36 cellular contexts compared by ENCODE assay signal in the genomic region with DNA sequence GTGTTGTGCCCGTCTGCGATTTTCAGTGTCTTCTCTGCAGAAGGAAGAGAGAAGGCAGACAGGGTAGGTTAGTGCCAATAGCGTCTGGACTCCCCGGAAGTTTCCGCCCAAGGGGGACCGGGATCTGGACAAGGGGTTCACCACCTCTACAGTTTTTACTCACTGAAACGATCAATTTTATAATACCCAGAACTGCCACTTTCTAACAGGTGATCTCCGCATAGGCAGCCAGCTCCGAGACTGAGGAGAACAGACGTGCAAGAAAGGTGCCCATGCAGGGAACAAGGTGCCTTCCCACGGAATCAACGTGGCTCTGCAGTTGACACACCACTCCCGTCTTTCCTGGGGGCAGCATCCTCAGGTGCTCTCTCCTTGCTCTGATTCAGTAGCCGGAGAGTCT.
"Had no signal": no experiment of that assay in that cellular context is flagged by ENCODE, and none has a peak within 500 bp of the region (broad histone marks: within the 10 kb centered on the region; RNA-seq: fewer than 3 reads in every experiment).

No MANE protein-coding gene starts in this region.

- H3K4me3 Mint-ChIP-seq: activated B cell treated with CpG ODN at 0.5 μM for 24 hours; activated CD4-positive, alpha-beta memory T cell treated with anti-CD3 and anti-CD28 coated beads, Interleukin-2, amount 10 ng/mL, durations not matched to agents 7 days and 5 days; activated CD4-positive, alpha-beta T cell treated with anti-CD3 and anti-CD28 coated beads, Interleukin-2, amount 10 ng/mL, durations not matched to agents 7 days and 5 days; activated CD8-positive, alpha-beta memory T cell treated with anti-CD3 and anti-CD28 coated beads, Interleukin-2, amount 10 ng/mL, durations not matched to agents 7 days and 5 days; activated CD8-positive, alpha-beta T cell treated with anti-CD3 and anti-CD28 coated beads, Interleukin-2, amount 10 ng/mL, durations not matched to agents 7 days and 5 days; activated naive CD4-positive, alpha-beta T cell treated with anti-CD3 and anti-CD28 coated beads, Interleukin-2, amount 10 ng/mL, durations not matched to agents 7 days and 5 days; activated naive CD4-positive, alpha-beta T cell treated with anti-CD3 and anti-CD28 coated beads, Interleukin-2, amount 50 U/mL, for 24 hours; activated naive CD8-positive, alpha-beta T cell; activated naive CD8-positive, alpha-beta T cell treated with anti-CD3 and anti-CD28 coated beads, Interleukin-2, amount 10 ng/mL, durations not matched to agents 7 days and 5 days; activated T-cell treated with anti-CD3 and anti-CD28 coated beads, Interleukin-2, amount 50 U/mL, for 24 hours; T-helper 1 cell treated with Interleukin-12 subunit alpha and Interleukin-12 subunit beta and Interleukin-4 antibody, amounts not matched to agents 30 μg/mL and 1 μg/mL, for 36 hours; T-helper 2 cell treated with Interferon-gamma antibody and Interleukin-4, amounts not matched to agents 5 μg/mL and 100 μg/mL, for 36 hours had no signal

- H3K27ac ChIP-seq: adrenal gland, body of pancreas, brain microvascular endothelial cell, breast epithelium, VCaP had no signal

- H3K27ac Mint-ChIP-seq: activated B cell treated with CpG ODN at 0.5 μM for 24 hours; activated CD4-positive, alpha-beta memory T cell treated with anti-CD3 and anti-CD28 coated beads, Interleukin-2, amount 10 ng/mL, durations not matched to agents 7 days and 5 days; activated CD4-positive, alpha-beta T cell treated with anti-CD3 and anti-CD28 coated beads, Interleukin-2, amount 10 ng/mL, durations not matched to agents 7 days and 5 days; activated CD8-positive, alpha-beta memory T cell treated with anti-CD3 and anti-CD28 coated beads, Interleukin-2, amount 10 ng/mL, durations not matched to agents 7 days and 5 days; activated CD8-positive, alpha-beta T cell treated with anti-CD3 and anti-CD28 coated beads, Interleukin-2, amount 10 ng/mL, durations not matched to agents 7 days and 5 days; activated naive CD4-positive, alpha-beta T cell treated with anti-CD3 and anti-CD28 coated beads, Interleukin-2, amount 10 ng/mL, durations not matched to agents 7 days and 5 days; activated naive CD4-positive, alpha-beta T cell treated with anti-CD3 and anti-CD28 coated beads, Interleukin-2, amount 50 U/mL, for 24 hours; activated naive CD8-positive, alpha-beta T cell; activated naive CD8-positive, alpha-beta T cell treated with anti-CD3 and anti-CD28 coated beads, Interleukin-2, amount 10 ng/mL, durations not matched to agents 7 days and 5 days; activated T-cell treated with anti-CD3 and anti-CD28 coated beads, Interleukin-2, amount 50 U/mL, for 24 hours; activated T-helper 2 cell treated with anti-CD3 and anti-CD28 coated beads, Interferon-gamma antibody, Interleukin-2, Interleukin-4, amounts not matched to agents 10 μg/mL and 5 μg/mL and 100 μg/mL, durations not matched to agents 14 hours and 24 hours and 36 hours; T-helper 1 cell treated with Interleukin-12 subunit alpha and Interleukin-12 subunit beta and Interleukin-4 antibody, amounts not matched to agents 30 μg/mL and 1 μg/mL, for 36 hours; T-helper 2 cell treated with Interferon-gamma antibody and Interleukin-4, amounts not matched to agents 5 μg/mL and 100 μg/mL, for 36 hours had no signal

- H3K4me1 Mint-ChIP-seq: activated B cell treated with CpG ODN at 0.5 μM for 24 hours; activated CD4-positive, alpha-beta memory T cell treated with anti-CD3 and anti-CD28 coated beads, Interleukin-2, amount 10 ng/mL, durations not matched to agents 7 days and 5 days; activated CD4-positive, alpha-beta T cell treated with anti-CD3 and anti-CD28 coated beads, Interleukin-2, amount 10 ng/mL, durations not matched to agents 7 days and 5 days; activated CD8-positive, alpha-beta memory T cell treated with anti-CD3 and anti-CD28 coated beads, Interleukin-2, amount 10 ng/mL, durations not matched to agents 7 days and 5 days; activated naive CD4-positive, alpha-beta T cell treated with anti-CD3 and anti-CD28 coated beads, Interleukin-2, amount 10 ng/mL, durations not matched to agents 7 days and 5 days; activated naive CD4-positive, alpha-beta T cell treated with anti-CD3 and anti-CD28 coated beads, Interleukin-2, amount 50 U/mL, for 24 hours; activated naive CD8-positive, alpha-beta T cell treated with anti-CD3 and anti-CD28 coated beads, Interleukin-2, amount 10 ng/mL, durations not matched to agents 7 days and 5 days had no signal

- H3K27me3 ChIP-seq: adrenal gland, body of pancreas, brain microvascular endothelial cell, breast epithelium had no signal

- ATAC-seq: activated CD8-positive, alpha-beta memory T cell treated with anti-CD3 and anti-CD28 coated beads, Interleukin-2, amount 10 ng/mL, durations not matched to agents 7 days and 5 days; activated CD8-positive, alpha-beta T cell treated with anti-CD3 and anti-CD28 coated beads, Interleukin-2, amount 10 ng/mL, durations not matched to agents 7 days and 5 days; body of pancreas had no signal

- H3K9me3 ChIP-seq: adrenal gland, body of pancreas, breast epithelium had no signal

- DNase-seq: activated B cell treated with CpG ODN at 0.5 μM for 24 hours; activated CD4-positive, alpha-beta memory T cell treated with anti-CD3 and anti-CD28 coated beads, Interleukin-2, amount 10 ng/mL, durations not matched to agents 7 days and 5 days; activated CD4-positive, alpha-beta T cell treated with anti-CD3 and anti-CD28 coated beads for 48 hours; activated CD4-positive, alpha-beta T cell treated with anti-CD3 and anti-CD28 coated beads, Interleukin-2, amount 10 ng/mL, durations not matched to agents 7 days and 5 days; activated CD4-positive, alpha-beta T cell treated with anti-CD3 and anti-CD28 coated beads, Interleukin-2, amount 50 U/mL, for 48 hours; activated CD4-positive, CD25-positive, alpha-beta regulatory T cell treated with anti-CD3 and anti-CD28 coated beads, Interleukin-2, amount 50 U/mL, for 72 hours; activated CD8-positive, alpha-beta memory T cell treated with anti-CD3 and anti-CD28 coated beads for 24 hours; activated CD8-positive, alpha-beta memory T cell treated with anti-CD3 and anti-CD28 coated beads, Interleukin-2, amount 10 ng/mL, durations not matched to agents 7 days and 5 days; activated CD8-positive, alpha-beta memory T cell treated with anti-CD3 and anti-CD28 coated beads, Interleukin-2, amount 50 U/mL, for 48 hours; activated CD8-positive, alpha-beta T cell treated with anti-CD3 and anti-CD28 coated beads, Interleukin-2, amount 10 ng/mL, durations not matched to agents 7 days and 5 days; activated effector memory CD4-positive, alpha-beta T cell treated with Interleukin-2 at 50 U/mL for 16 hours; activated gamma-delta T cell; activated naive CD4-positive, alpha-beta T cell treated with anti-CD3 and anti-CD28 coated beads, Interleukin-2, amount 10 ng/mL, durations not matched to agents 7 days and 5 days; activated naive CD4-positive, alpha-beta T cell treated with Interleukin-2 at 50 U/mL for 16 hours; activated naive CD8-positive, alpha-beta T cell treated with anti-CD3 and anti-CD28 coated beads, Interleukin-2, amount 10 ng/mL, durations not matched to agents 7 days and 5 days; activated T-cell treated with anti-CD3 and anti-CD28 coated beads, Interleukin-2, amount 50 U/mL, for 24 hours; activated T-cell treated with anti-CD3 and anti-CD28 coated beads, Interleukin-2, amount 50 U/mL, for 48 hours; adrenal gland; amniotic stem cell; aorta; body of pancreas; brain microvascular endothelial cell; central memory CD4-positive, alpha-beta T cell; SW 1271; T-helper 1 cell; T-helper 2 cell; T-helper 9 cell had no signal

- H3K36me3 ChIP-seq: adrenal gland, brain microvascular endothelial cell, breast epithelium had no signal

- FAIRE-seq: astrocyte, TTC549 had no signal

- H3K4me3 ChIP-seq: adrenal gland, body of pancreas, breast epithelium had no signal

- H3K9me3 Mint-ChIP-seq: activated CD4-positive, alpha-beta memory T cell treated with anti-CD3 and anti-CD28 coated beads, Interleukin-2, amount 10 ng/mL, durations not matched to agents 7 days and 5 days; activated CD4-positive, alpha-beta T cell treated with anti-CD3 and anti-CD28 coated beads, Interleukin-2, amount 10 ng/mL, durations not matched to agents 7 days and 5 days; activated naive CD4-positive, alpha-beta T cell treated with anti-CD3 and anti-CD28 coated beads, Interleukin-2, amount 10 ng/mL, durations not matched to agents 7 days and 5 days; activated naive CD4-positive, alpha-beta T cell treated with anti-CD3 and anti-CD28 coated beads, Interleukin-2, amount 50 U/mL, for 24 hours; activated naive CD8-positive, alpha-beta T cell treated with anti-CD3 and anti-CD28 coated beads, Interleukin-2, amount 10 ng/mL, durations not matched to agents 7 days and 5 days; activated T-cell treated with anti-CD3 and anti-CD28 coated beads, Interleukin-2, amount 50 U/mL, for 24 hours; activated T-helper 2 cell treated with anti-CD3 and anti-CD28 coated beads, Interferon-gamma antibody, Interleukin-2, Interleukin-4, amounts not matched to agents 10 μg/mL and 5 μg/mL and 100 μg/mL, durations not matched to agents 14 hours and 24 hours and 36 hours; T-helper 1 cell treated with Interleukin-12 subunit alpha and Interleukin-12 subunit beta and Interleukin-4 antibody, amounts not matched to agents 30 μg/mL and 1 μg/mL, for 36 hours; T-helper 2 cell treated with Interferon-gamma antibody and Interleukin-4, amounts not matched to agents 5 μg/mL and 100 μg/mL, for 36 hours had no signal

- H3K4me1 ChIP-seq: adrenal gland, body of pancreas, breast epithelium had no signal

- H3K27me3 Mint-ChIP-seq: activated B cell treated with CpG ODN at 0.5 μM for 24 hours; activated CD4-positive, alpha-beta memory T cell treated with anti-CD3 and anti-CD28 coated beads, Interleukin-2, amount 10 ng/mL, durations not matched to agents 7 days and 5 days; activated CD4-positive, alpha-beta T cell treated with anti-CD3 and anti-CD28 coated beads, Interleukin-2, amount 10 ng/mL, durations not matched to agents 7 days and 5 days; activated CD8-positive, alpha-beta memory T cell treated with anti-CD3 and anti-CD28 coated beads, Interleukin-2, amount 10 ng/mL, durations not matched to agents 7 days and 5 days; activated naive CD4-positive, alpha-beta T cell treated with anti-CD3 and anti-CD28 coated beads, Interleukin-2, amount 10 ng/mL, durations not matched to agents 7 days and 5 days; activated naive CD4-positive, alpha-beta T cell treated with anti-CD3 and anti-CD28 coated beads, Interleukin-2, amount 50 U/mL, for 24 hours; activated naive CD8-positive, alpha-beta T cell treated with anti-CD3 and anti-CD28 coated beads, Interleukin-2, amount 10 ng/mL, durations not matched to agents 7 days and 5 days; activated T-cell treated with anti-CD3 and anti-CD28 coated beads, Interleukin-2, amount 50 U/mL, for 24 hours had no signal

- H3K36me3 Mint-ChIP-seq: activated CD8-positive, alpha-beta memory T cell treated with anti-CD3 and anti-CD28 coated beads, Interleukin-2, amount 10 ng/mL, durations not matched to agents 7 days and 5 days; activated naive CD4-positive, alpha-beta T cell treated with anti-CD3 and anti-CD28 coated beads, Interleukin-2, amount 10 ng/mL, durations not matched to agents 7 days and 5 days; activated naive CD4-positive, alpha-beta T cell treated with anti-CD3 and anti-CD28 coated beads, Interleukin-2, amount 50 U/mL, for 24 hours; activated naive CD8-positive, alpha-beta T cell; activated naive CD8-positive, alpha-beta T cell treated with anti-CD3 and anti-CD28 coated beads, Interleukin-2, amount 10 ng/mL, durations not matched to agents 7 days and 5 days had no signal
